In genomic region chr5:141968914-141969608, GRCh38 we compare ENCODE assay signal across 8 cellular contexts. TPM values are rescaled to one million over a fixed set of nuclear protein-coding genes. Genes with fewer than 3 reads are reported as not detected.
DNase-seq lines count a peak whose midpoint lies in the region; ATAC-seq and TF ChIP-seq lines count a peak whose summit lies in the region.

Gene RNF14, plus strand, starts transcription at chr5:141969105. Its CDS starts 4,484 bp downstream, at chr5:141973589.

- H3K9me3 ChIP-seq in endodermal cell (ENCODE audit: control insufficient read depth, low read length): no peaks in the 10 kb centered on the region

- H3K4me1 Mint-ChIP-seq in activated CD8-positive, alpha-beta memory T cell treated with anti-CD3 and anti-CD28 coated beads, Interleukin-2, amount 10 ng/mL, durations not matched to agents 7 days and 5 days: peaks cover 28% of the 10 kb centered on the region
- H3K4me1 Mint-ChIP-seq in endodermal cell: peaks cover 10% of the 10 kb centered on the region

- in situ Hi-C loops in Caki2 (cut with HindIII; ENCODE audit: low pct_unique_long_range_greater_than_20kb, low sequenced_read_pairs): no loop called here

- peak; percentile 92 for TF ChIP-seq CTCF in endodermal cell (conservative IDR thresholded peaks at IDR 0.05)

- no peaks in the 10 kb centered on the region for H3K27me3 Mint-ChIP-seq in activated CD8-positive, alpha-beta memory T cell treated with anti-CD3 and anti-CD28 coated beads, Interleukin-2, amount 10 ng/mL, durations not matched to agents 7 days and 5 days
- H3K27me3 Mint-ChIP-seq in endodermal cell (ENCODE audit: insufficient read depth): no peaks in the 10 kb centered on the region

- peaks cover 15% of the 10 kb centered on the region for H3K36me3 Mint-ChIP-seq in activated CD8-positive, alpha-beta memory T cell treated with anti-CD3 and anti-CD28 coated beads, Interleukin-2, amount 10 ng/mL, durations not matched to agents 7 days and 5 days
- peaks cover 18% of the 10 kb centered on the region for H3K36me3 Mint-ChIP-seq in endodermal cell (ENCODE audit: low read depth)

- DNase-seq in Caki2 (ENCODE audit: low read depth) (peak; percentile 91), HS-5 (ENCODE audit: low read depth) (peak; percentile 73), NOMO-1 treated with dmso at 0.1 percent for 144 hours (lab: John Stamatoyannopoulos, UW; ENCODE audit: unreplicated experiment) (peak; percentile 96), endodermal cell (peak; percentile 98), midbrain (lab: John Stamatoyannopoulos, UW) (peak; percentile 92)
- peak; percentile 97 for DNase-seq in activated CD8-positive, alpha-beta memory T cell treated with anti-CD3 and anti-CD28 coated beads, Interleukin-2, amount 10 ng/mL, durations not matched to agents 7 days and 5 days
- DNase-seq in stimulated activated CD8-positive, alpha-beta memory T cell treated with anti-CD3 and anti-CD28 coated beads, Interleukin-2, amount 100 ng/mL, for 1 hour (ENCODE audit: low read depth in 2 of 2): peak; percentile 85 to 88

- peak within 1 kb of the TSS; percentile 92 for H3K4me3 ChIP-seq in endodermal cell (ENCODE audit: low read length)

- H3K36me3 ChIP-seq in endodermal cell (ENCODE audit: control insufficient read depth, insufficient read depth, low read length): peaks cover 30% of the 10 kb centered on the region

- H3K27me3 ChIP-seq in endodermal cell (ENCODE audit: control insufficient read depth, insufficient read depth, low read length, poor library complexity, severe bottlenecking): no peaks in the 10 kb centered on the region

- CTCF ChIA-PET in activated CD8-positive, alpha-beta memory T cell treated with anti-CD3 and anti-CD28 coated beads, Interleukin-2, amount 10 ng/mL, durations not matched to agents 7 days and 5 days (lab: Charles Lee): interaction anchor here (0.8 to 6.5 kb wide), 42 partner anchors 9 to 405 kb away, joined by 3 to 95 read pairs (median 5); partner anchors contain the start of genes DELE1, FCHSD1, GNPDA1 and HDAC3

- peak within 1 kb of the TSS; percentile 81 for H3K9ac ChIP-seq in endodermal cell (ENCODE audit: extremely low read depth, low read length, poor library complexity, severe bottlenecking)

- no peaks in the 10 kb centered on the region for H3K4me1 ChIP-seq in endodermal cell (ENCODE audit: control insufficient read depth, insufficient read depth, low read length)

- WGBS in endodermal cell (ENCODE audit: insufficient coverage in 1 of 2, insufficient read length in 1 of 2), 2 experiments: 0% methylated on average over 7 to 63 of the region's 63 CpGs

- peak within 1 kb of the TSS; percentile 92 for H3K27ac Mint-ChIP-seq in activated CD8-positive, alpha-beta memory T cell treated with anti-CD3 and anti-CD28 coated beads, Interleukin-2, amount 10 ng/mL, durations not matched to agents 7 days and 5 days
- peak within 1 kb of the TSS; percentile 84 for H3K27ac Mint-ChIP-seq in endodermal cell

- no peaks in the 10 kb centered on the region for H3K9me3 Mint-ChIP-seq in activated CD8-positive, alpha-beta memory T cell treated with anti-CD3 and anti-CD28 coated beads, Interleukin-2, amount 10 ng/mL, durations not matched to agents 7 days and 5 days (ENCODE audit: low read depth)
- no peaks in the 10 kb centered on the region for H3K9me3 Mint-ChIP-seq in endodermal cell

- peak; percentile 81 for ATAC-seq in GM19468 (IDR thresholded peaks at IDR 0.05; ENCODE audit: extremely low read depth, unreplicated experiment)
- ATAC-seq in activated CD8-positive, alpha-beta memory T cell treated with anti-CD3 and anti-CD28 coated beads, Interleukin-2, amount 10 ng/mL, durations not matched to agents 7 days and 5 days: peak; percentile 97

- H3K4me3 Mint-ChIP-seq in activated CD8-positive, alpha-beta memory T cell treated with anti-CD3 and anti-CD28 coated beads, Interleukin-2, amount 10 ng/mL, durations not matched to agents 7 days and 5 days: peak within 1 kb of the TSS; percentile 88
- H3K4me3 Mint-ChIP-seq in endodermal cell: peak within 1 kb of the TSS; percentile 95

- H3K27ac ChIP-seq in endodermal cell (ENCODE audit: low read depth, low read length): peak within 1 kb of the TSS; percentile 59

RNA-seq across cellular contexts. Expression of gene RNF14, which starts in this region (rescaled TPM):
- 103 and 126 TPM in 2 replicates for total RNA-seq in Caki2 (2014; rRNA removed; shearing (Covaris generic); ENCODE audit: low replicate concordance)
- total RNA-seq in activated CD8-positive, alpha-beta memory T cell treated with anti-CD3 and anti-CD28 coated beads, Interleukin-2, amount 10 ng/mL, durations not matched to agents 7 days and 5 days: 10 to 100 TPM; 23.8 to 28.2 TPM
- 10 to 100 TPM; 27.5 to 33.0 TPM for total RNA-seq in endodermal cell
- polyA plus RNA-seq in endodermal cell (2013, experiment 1 of 2): 33.7 TPM
- 31.9 TPM for polyA plus RNA-seq in endodermal cell (2013, experiment 2 of 2)

Comparison
In these comparisons a context has a peak if more than half of its experiments do, and no peak if none do; other contexts are left out.
1. Peak in every context shown above with its lines: DNase-seq, ATAC-seq, H3K4me3 ChIP-seq and H3K27ac ChIP-seq.